Comparison of ENCODE assay signal across 1 cellular context in genomic region chr9:76987594-76988200, GRCh38.
TF ChIP-seq lines count a peak whose summit lies in the region.

No MANE protein-coding gene starts in this region.

TF ChIP-seq in K562, 482 proteins besides CTCF, POLR2A, EP300 and RAD21:
- TF ChIP-seq DEAF1 (CRISPR knock-in tag; IDR thresholded peaks at IDR 0.05) = no peak
- TF ChIP-seq KHSRP (IDR thresholded peaks at IDR 0.05) = no peak
- no peak for TF ChIP-seq MAZ (CRISPR knock-in tag; conservative IDR thresholded peaks at IDR 0.05 in 1 of 2, IDR thresholded peaks at IDR 0.05 in 1 of 2)
- no peak for TF ChIP-seq EP400 (IDR thresholded peaks at IDR 0.05)
- TF ChIP-seq ZSCAN32 (CRISPR knock-in tag; IDR thresholded peaks at IDR 0.05) = no peak
- no peak for TF ChIP-seq SNRNP70 (optimal IDR thresholded peaks at IDR 0.05; ENCODE audit: low read depth, low read length)
- no peak for TF ChIP-seq CHD7 (IDR thresholded peaks at IDR 0.05; ENCODE audit: low read depth, low read length)
- TF ChIP-seq RFX5 (IDR thresholded peaks at IDR 0.05; ENCODE audit: low read depth, low read length) = no peak
- no peak for TF ChIP-seq POLR2AphosphoS5 (IDR thresholded peaks at IDR 0.05; ENCODE audit: control insufficient read depth, insufficient read depth, low read depth, low read length)
- no peak for TF ChIP-seq ZSCAN29 (IDR thresholded peaks at IDR 0.05)
- no peak for TF ChIP-seq PHF8 (IDR thresholded peaks at IDR 0.05; ENCODE audit: borderline replicate concordance, low read length)
- TF ChIP-seq RFX1 (IDR thresholded peaks at IDR 0.05) = no peak
- no peak for TF ChIP-seq NCOR1 (IDR thresholded peaks at IDR 0.05)
- no peak for TF ChIP-seq TFAM (CRISPR knock-in tag; conservative IDR thresholded peaks at IDR 0.05)
- TF ChIP-seq ZBTB43 (CRISPR knock-in tag; IDR thresholded peaks at IDR 0.05) = no peak
- TF ChIP-seq TCF15 (CRISPR knock-in tag; IDR thresholded peaks at IDR 0.05) = no peak
- TF ChIP-seq ZBTB8A (IDR thresholded peaks at IDR 0.05; ENCODE audit: partially characterized antibody) = no peak
- no peak for TF ChIP-seq E2F4 (CRISPR knock-in tag; IDR thresholded peaks at IDR 0.05; ENCODE audit: low read depth)
